In the genomic region with DNA sequence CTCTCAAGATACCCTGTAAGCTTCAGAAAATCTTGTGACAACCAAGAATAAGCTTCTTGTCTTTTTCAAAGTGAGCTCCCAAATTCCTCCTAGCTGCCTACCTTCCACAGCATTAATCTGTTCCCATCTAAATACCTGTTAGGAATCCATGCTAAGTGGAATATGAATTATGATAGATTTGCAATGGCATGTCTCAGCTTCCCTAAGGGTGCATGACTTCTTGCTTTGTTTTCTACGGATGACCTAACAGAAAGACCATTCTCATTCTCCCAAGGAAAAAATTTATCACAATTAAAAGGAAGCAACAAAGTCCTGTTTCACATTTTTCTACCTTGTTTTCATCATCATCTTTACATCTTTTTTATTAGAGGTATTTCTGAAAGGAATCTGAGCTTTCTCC, we compare ENCODE assay signal across 9 cellular contexts.
"Had no signal": no experiment of that assay in that cellular context is flagged by ENCODE, and none has a peak within 500 bp of the region (broad histone marks: within the 10 kb centered on the region; RNA-seq: fewer than 3 reads in every experiment).

No MANE protein-coding gene starts in this region.

- H3K4me3 Mint-ChIP-seq: HFFc6, IgD-negative memory B cell had no signal

- H3K4me1 Mint-ChIP-seq: IgD-negative memory B cell had no signal

- H3K4me3 ChIP-seq: GM23248, HAP-1 had no signal

- H3K27ac ChIP-seq: GM23248, HL-60 had no signal

- FAIRE-seq: HepG2 had no signal

- H3K36me3 ChIP-seq: HAP-1 had no signal

- H3K27me3 Mint-ChIP-seq: IgD-negative memory B cell had no signal

- H3K9me3 ChIP-seq: HAP-1 had no signal

- H3K4me1 ChIP-seq: HAP-1 had no signal

- H3K27ac Mint-ChIP-seq: HFFc6, IgD-negative memory B cell had no signal

- ATAC-seq: HCT116, HepG2 had no signal

- H3K36me3 Mint-ChIP-seq: IgD-negative memory B cell had no signal

- DNase-seq: GM23248, GOT3, H7, HFFc6 had no signal
